Comparison of ENCODE assay signal across 15 cellular contexts in the genomic region with DNA sequence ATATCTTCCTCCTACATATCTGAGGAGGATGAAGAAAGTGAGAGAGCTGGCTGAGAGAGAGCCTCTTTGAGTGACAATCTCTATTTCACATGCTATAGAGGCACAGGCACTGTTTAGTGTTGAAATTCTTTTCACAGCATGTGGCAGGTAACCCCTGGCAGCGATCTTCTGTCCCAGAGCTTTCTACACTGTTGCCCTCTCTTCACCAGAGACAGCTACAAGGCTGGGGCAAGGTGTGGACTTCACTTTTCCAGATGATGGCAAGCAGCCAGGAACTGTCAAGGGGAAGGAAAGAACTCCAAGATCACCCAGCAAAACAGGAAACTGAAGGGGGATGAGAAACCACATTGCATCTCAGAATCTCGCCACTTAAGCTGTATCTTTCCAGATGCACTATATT.
DNase-seq lines count a peak whose midpoint lies in the region; ATAC-seq and TF ChIP-seq lines count a peak whose summit lies in the region.
"Had no signal": no experiment of that assay in that cellular context is flagged by ENCODE, and none has a peak within 500 bp of the region (broad histone marks: within the 10 kb centered on the region; RNA-seq: fewer than 3 reads in every experiment).

No MANE protein-coding gene starts in this region.

- H3K27ac ChIP-seq in breast epithelium (no peak overlapping the region), thyroid gland (no peak overlapping the region)
- H3K27ac ChIP-seq: A549, Peyer's patch had no signal

- peak; percentile 37 for DNase-seq in MCF 10A (ENCODE audit: unreplicated experiment)
- DNase-seq in breast epithelium (ENCODE audit: low spot score in 2 of 2) = no peak
- DNase-seq in HT1080 (ENCODE audit: low read depth) = peak; percentile 62
- peak; percentile 26 for DNase-seq in dermis blood vessel endothelial cell
- DNase-seq in thyroid gland = peak; percentile 9 to 33
- DNase-seq in posterior vena cava (ENCODE audit: low spot score) = no peak
- DNase-seq in NCI-H82 treated with DMSO at 0.1 percent for 48 hours (lab: John Stamatoyannopoulos, UW; ENCODE audit: unreplicated experiment) = no peak
- DNase-seq: CD4-positive, alpha-beta T cell; H7; NCI-H1436; NCI-H748 treated with DMSO at 0.1 percent for 48 hours; Peyer's patch; SHP77 had no signal

- CTCF ChIA-PET in MCF 10A (lab: Yijun Ruan, JAX) = no interaction called here

- no peaks in the 10 kb centered on the region for H3K9me3 Mint-ChIP-seq in MCF 10A (ENCODE audit: unreplicated experiment)
- H3K9me3 Mint-ChIP-seq: CD4-positive, alpha-beta T cell had no signal

- H3K4me1 ChIP-seq in breast epithelium (no peaks in the 10 kb centered on the region), thyroid gland (no peaks in the 10 kb centered on the region)
- H3K4me1 ChIP-seq: A549, Peyer's patch had no signal

- H3K4me3 ChIP-seq in breast epithelium = no peak overlapping the region
- no peak overlapping the region for H3K4me3 ChIP-seq in thyroid gland (replicated peaks in 1 of 3)
- H3K4me3 ChIP-seq: A549, Peyer's patch had no signal

- no peak overlapping the region for H3K27ac Mint-ChIP-seq in MCF 10A (ENCODE audit: low read depth, unreplicated experiment)
- H3K27ac Mint-ChIP-seq: CD4-positive, alpha-beta T cell had no signal

- no peak for TF ChIP-seq CTCF in MCF 10A (IDR thresholded peaks at IDR 0.05; ENCODE audit: unreplicated experiment)
- TF ChIP-seq CTCF in breast epithelium (IDR thresholded peaks at IDR 0.05) = no peak
- no peak for TF ChIP-seq CTCF in thyroid gland (IDR thresholded peaks at IDR 0.05)

- H3K36me3 Mint-ChIP-seq in MCF 10A (ENCODE audit: insufficient read depth, unreplicated experiment) = no peaks in the 10 kb centered on the region

- ATAC-seq in GM21423 (IDR thresholded peaks at IDR 0.05; ENCODE audit: unreplicated experiment) = no peak
- ATAC-seq: A549 had no signal

- H3K4me3 Mint-ChIP-seq in MCF 10A (ENCODE audit: unreplicated experiment) = no peak overlapping the region
- H3K4me3 Mint-ChIP-seq: CD4-positive, alpha-beta T cell had no signal

- no TSS peak for BruUV-seq in MCF 10A (replicated peaks; lab: Mats Ljungman, UMichigan)

- WGBS in thyroid gland, 2 donors = 40 to 41% methylated on average over 2 of the region's 2 CpGs

- H3K27me3 Mint-ChIP-seq in MCF 10A (ENCODE audit: insufficient read depth, unreplicated experiment) = peaks cover 42% of the 10 kb centered on the region

- no peaks in the 10 kb centered on the region for H3K27me3 ChIP-seq in breast epithelium
- H3K27me3 ChIP-seq in thyroid gland = no peaks in the 10 kb centered on the region
- H3K27me3 ChIP-seq: Peyer's patch had no signal

- intact Hi-C loops in MCF 10A (cut with micrococcal nuclease) (no loop called here), breast epithelium (cut with DNase I; ENCODE audit: low total_unique reads) (no loop called here), thyroid gland (cut with DNase I) (no loop called here), posterior vena cava (cut with DNase I) (no loop called here)

- peaks cover 6% of the 10 kb centered on the region for H3K4me1 Mint-ChIP-seq in MCF 10A (ENCODE audit: insufficient read depth, unreplicated experiment)

- POLR2A ChIA-PET in MCF 10A (lab: Yijun Ruan, JAX) = no interaction called here

- no peaks in the 10 kb centered on the region for H3K36me3 ChIP-seq in breast epithelium
- H3K36me3 ChIP-seq in thyroid gland = no peaks in the 10 kb centered on the region
- H3K36me3 ChIP-seq: Peyer's patch had no signal

- no peaks in the 10 kb centered on the region for H3K9me3 ChIP-seq in breast epithelium
- H3K9me3 ChIP-seq in thyroid gland = no peaks in the 10 kb centered on the region
- H3K9me3 ChIP-seq: A549, Peyer's patch had no signal

- TF ChIP-seq POLR2A in breast epithelium (IDR thresholded peaks at IDR 0.05) (no peak), thyroid gland (IDR thresholded peaks at IDR 0.05) (no peak)

Comparison
In these comparisons a context has a peak if more than half of its experiments do, and no peak if none do; other contexts are left out.
1. DNase-seq: peak in MCF 10A (single experiment), HT1080 (single experiment), dermis blood vessel endothelial cell (single experiment) and thyroid gland (2 of 2); none in breast epithelium (0 of 2), posterior vena cava (single experiment) and NCI-H82 treated with DMSO at 0.1 percent for 48 hours (single experiment).